In genomic region chr21:35324372-35325220, GRCh38 we compare ENCODE assay signal across 8 cellular contexts.
DNase-seq lines count a peak whose midpoint lies in the region; ATAC-seq, FAIRE-seq and TF ChIP-seq lines count a peak whose summit lies in the region.
"Had no signal": no experiment of that assay in that cellular context is flagged by ENCODE, and none has a peak within 500 bp of the region (broad histone marks: within the 10 kb centered on the region; RNA-seq: fewer than 3 reads in every experiment).

No MANE protein-coding gene starts in this region.

- TF ChIP-seq CTCF in bronchial epithelial cell (IDR thresholded peaks at IDR 0.05; ENCODE audit: insufficient read depth, low read length, severe bottlenecking), result no peak
- TF ChIP-seq CTCF in left lung (IDR thresholded peaks at IDR 0.05), result no peak
- TF ChIP-seq CTCF in tibial nerve (IDR thresholded peaks at IDR 0.05), result peak in 1 of 5 experiments; percentile 11

- no peaks in the 10 kb centered on the region for H3K9me3 ChIP-seq in left lung
- H3K9me3 ChIP-seq in tibial nerve, result no peaks in the 10 kb centered on the region

- DNase-seq in LHCN-M2 (ENCODE audit: low read depth), result peak; percentile 94
- DNase-seq in bronchial epithelial cell (ENCODE audit: low read depth), result peak; percentile 35
- no peak for DNase-seq in left lung
- DNase-seq in tibial nerve (ENCODE audit: low spot score in 2 of 2), result peak in 1 of 2 donors; percentile 30
- no peak for DNase-seq in ureter (ENCODE audit: low spot score)
- no peak for DNase-seq in activated CD8-positive, alpha-beta memory T cell treated with anti-CD3 and anti-CD28 coated beads, Interleukin-2, amount 50 U/mL, for 4 hours
- DNase-seq in DMS153 (lab: John Stamatoyannopoulos, UW), result no peak
- DNase-seq: NCI-H2171 treated with DMSO at 0.1 percent for 48 hours had no signal

- H3K4me3 ChIP-seq in bronchial epithelial cell (ENCODE audit: low read depth, low read length) (no peak overlapping the region), left lung (no peak overlapping the region), tibial nerve (no peak overlapping the region)

- no peak for FAIRE-seq in bronchial epithelial cell (lab: Jason Lieb, UNC)

- H3K27ac ChIP-seq in left lung, result peak overlapping the region; percentile 41 to 66
- peak overlapping the region in 3 of 4 donors; percentile 47 to 73 (median 71) for H3K27ac ChIP-seq in tibial nerve

- no peaks in the 10 kb centered on the region for H3K27me3 ChIP-seq in bronchial epithelial cell (ENCODE audit: control insufficient read depth, insufficient read depth, low read length)
- no peaks in the 10 kb centered on the region for H3K27me3 ChIP-seq in left lung
- no peaks in the 10 kb centered on the region for H3K27me3 ChIP-seq in tibial nerve

- peak; percentile 41 for ATAC-seq in left lung

- no peaks in the 10 kb centered on the region for H3K4me1 ChIP-seq in left lung
- H3K4me1 ChIP-seq in tibial nerve, result peaks cover 0 to 30% (median 7%) of the 10 kb centered on the region in 4 donors

- TF ChIP-seq POLR2A in tibial nerve (IDR thresholded peaks at IDR 0.05), result no peak

- H3K36me3 ChIP-seq in bronchial epithelial cell (ENCODE audit: control insufficient read depth, insufficient read depth, low read length) (no peaks in the 10 kb centered on the region), left lung (no peaks in the 10 kb centered on the region), tibial nerve (no peaks in the 10 kb centered on the region)

- TF ChIP-seq EP300 in tibial nerve (IDR thresholded peaks at IDR 0.05), result peak in 1 of 2 donors; percentile 72

- intact Hi-C loops in left lung (cut with DNase I), result no loop called here

- WGBS in tibial nerve, 2 donors, result 65 to 70% methylated on average over 14 of the region's 14 CpGs

Comparison
In these comparisons a context has a peak if more than half of its experiments do, and no peak if none do; other contexts are left out.
1. DNase-seq: peak in LHCN-M2 (single experiment) and bronchial epithelial cell (single experiment); none in left lung (0 of 2), ureter (single experiment), activated CD8-positive, alpha-beta memory T cell treated with anti-CD3 and anti-CD28 coated beads, Interleukin-2, amount 50 U/mL, for 4 hours (single experiment) and DMS153 (single experiment).